ENCODE assay signal across 1 cellular context in the genomic region with DNA sequence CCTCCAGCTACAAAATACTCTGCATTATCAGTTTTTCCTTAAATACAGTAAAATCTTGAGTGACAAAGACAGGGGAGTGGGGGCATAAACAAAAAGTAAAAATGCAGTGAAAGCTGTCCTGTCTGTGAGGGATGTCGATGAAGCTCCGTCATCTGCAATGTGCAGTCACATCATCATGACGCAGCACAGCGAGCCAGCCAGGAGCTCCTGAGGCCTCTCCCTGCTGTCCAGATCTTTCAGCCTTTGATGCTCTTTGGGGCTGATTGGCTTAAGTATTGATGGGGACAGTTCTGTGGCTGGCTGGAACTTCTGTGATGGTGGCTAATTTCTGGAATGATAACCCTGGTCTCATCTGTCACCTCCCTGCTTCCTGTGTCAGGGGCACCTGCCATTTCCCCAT.
TF ChIP-seq lines count a peak whose summit lies in the region.

No MANE protein-coding gene starts in this region.

TF ChIP-seq in HepG2, 621 proteins besides CTCF, POLR2A, EP300 and RAD21:
- TF ChIP-seq, protein P1, sequence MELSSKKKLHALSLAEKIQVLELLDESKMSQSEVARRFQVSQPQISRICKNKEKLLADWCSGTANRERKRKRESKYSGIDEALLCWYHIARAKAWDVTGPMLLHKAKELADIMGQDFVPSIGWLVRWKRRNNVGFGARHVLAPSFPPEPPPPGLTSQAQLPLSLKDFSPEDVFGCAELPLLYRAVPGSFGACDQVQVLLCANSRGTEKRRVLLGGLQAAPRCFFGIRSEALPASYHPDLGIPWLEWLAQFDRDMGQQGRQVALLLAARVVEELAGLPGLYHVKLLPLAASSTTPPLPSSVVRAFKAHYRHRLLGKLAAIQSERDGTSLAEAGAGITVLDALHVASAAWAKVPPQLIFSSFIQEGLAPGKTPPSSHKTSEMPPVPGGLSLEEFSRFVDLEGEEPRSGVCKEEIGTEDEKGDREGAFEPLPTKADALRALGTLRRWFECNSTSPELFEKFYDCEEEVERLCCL (CRISPR knock-in tag; IDR thresholded peaks at IDR 0.05; ENCODE audit: borderline replicate concordance) = no peak
- TF ChIP-seq ZSCAN25 (CRISPR knock-in tag; IDR thresholded peaks at IDR 0.05) (no peak), ZNF317 (CRISPR knock-in tag; IDR thresholded peaks at IDR 0.05) (no peak), PHF8 (CRISPR knock-in tag; IDR thresholded peaks at IDR 0.05) (no peak), BRD4 (CRISPR knock-in tag; IDR thresholded peaks at IDR 0.05) (no peak), SALL1 (CRISPR knock-in tag; IDR thresholded peaks at IDR 0.05) (no peak), ZNF777 (CRISPR knock-in tag; IDR thresholded peaks at IDR 0.05) (no peak), SIN3B (IDR thresholded peaks at IDR 0.05; ENCODE audit: low read length) (no peak), ZBTB7B (CRISPR knock-in tag; IDR thresholded peaks at IDR 0.05) (no peak), EZH2 (conservative IDR thresholded peaks at IDR 0.05; ENCODE audit: low read depth, low read length) (no peak), ETV6 (CRISPR knock-in tag; conservative IDR thresholded peaks at IDR 0.05) (no peak), SCMH1 (CRISPR knock-in tag; IDR thresholded peaks at IDR 0.05; ENCODE audit: borderline replicate concordance) (no peak)
- TF ChIP-seq, protein P2, sequence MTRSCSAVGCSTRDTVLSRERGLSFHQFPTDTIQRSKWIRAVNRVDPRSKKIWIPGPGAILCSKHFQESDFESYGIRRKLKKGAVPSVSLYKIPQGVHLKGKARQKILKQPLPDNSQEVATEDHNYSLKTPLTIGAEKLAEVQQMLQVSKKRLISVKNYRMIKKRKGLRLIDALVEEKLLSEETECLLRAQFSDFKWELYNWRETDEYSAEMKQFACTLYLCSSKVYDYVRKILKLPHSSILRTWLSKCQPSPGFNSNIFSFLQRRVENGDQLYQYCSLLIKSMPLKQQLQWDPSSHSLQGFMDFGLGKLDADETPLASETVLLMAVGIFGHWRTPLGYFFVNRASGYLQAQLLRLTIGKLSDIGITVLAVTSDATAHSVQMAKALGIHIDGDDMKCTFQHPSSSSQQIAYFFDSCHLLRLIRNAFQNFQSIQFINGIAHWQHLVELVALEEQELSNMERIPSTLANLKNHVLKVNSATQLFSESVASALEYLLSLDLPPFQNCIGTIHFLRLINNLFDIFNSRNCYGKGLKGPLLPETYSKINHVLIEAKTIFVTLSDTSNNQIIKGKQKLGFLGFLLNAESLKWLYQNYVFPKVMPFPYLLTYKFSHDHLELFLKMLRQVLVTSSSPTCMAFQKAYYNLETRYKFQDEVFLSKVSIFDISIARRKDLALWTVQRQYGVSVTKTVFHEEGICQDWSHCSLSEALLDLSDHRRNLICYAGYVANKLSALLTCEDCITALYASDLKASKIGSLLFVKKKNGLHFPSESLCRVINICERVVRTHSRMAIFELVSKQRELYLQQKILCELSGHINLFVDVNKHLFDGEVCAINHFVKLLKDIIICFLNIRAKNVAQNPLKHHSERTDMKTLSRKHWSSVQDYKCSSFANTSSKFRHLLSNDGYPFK (CRISPR knock-in tag; IDR thresholded peaks at IDR 0.05; ENCODE audit: borderline replicate concordance) = no peak
- TF ChIP-seq, protein P3, sequence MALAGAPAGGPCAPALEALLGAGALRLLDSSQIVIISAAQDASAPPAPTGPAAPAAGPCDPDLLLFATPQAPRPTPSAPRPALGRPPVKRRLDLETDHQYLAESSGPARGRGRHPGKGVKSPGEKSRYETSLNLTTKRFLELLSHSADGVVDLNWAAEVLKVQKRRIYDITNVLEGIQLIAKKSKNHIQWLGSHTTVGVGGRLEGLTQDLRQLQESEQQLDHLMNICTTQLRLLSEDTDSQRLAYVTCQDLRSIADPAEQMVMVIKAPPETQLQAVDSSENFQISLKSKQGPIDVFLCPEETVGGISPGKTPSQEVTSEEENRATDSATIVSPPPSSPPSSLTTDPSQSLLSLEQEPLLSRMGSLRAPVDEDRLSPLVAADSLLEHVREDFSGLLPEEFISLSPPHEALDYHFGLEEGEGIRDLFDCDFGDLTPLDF (CRISPR knock-in tag; IDR thresholded peaks at IDR 0.05) = no peak
- TF ChIP-seq, protein P4, sequence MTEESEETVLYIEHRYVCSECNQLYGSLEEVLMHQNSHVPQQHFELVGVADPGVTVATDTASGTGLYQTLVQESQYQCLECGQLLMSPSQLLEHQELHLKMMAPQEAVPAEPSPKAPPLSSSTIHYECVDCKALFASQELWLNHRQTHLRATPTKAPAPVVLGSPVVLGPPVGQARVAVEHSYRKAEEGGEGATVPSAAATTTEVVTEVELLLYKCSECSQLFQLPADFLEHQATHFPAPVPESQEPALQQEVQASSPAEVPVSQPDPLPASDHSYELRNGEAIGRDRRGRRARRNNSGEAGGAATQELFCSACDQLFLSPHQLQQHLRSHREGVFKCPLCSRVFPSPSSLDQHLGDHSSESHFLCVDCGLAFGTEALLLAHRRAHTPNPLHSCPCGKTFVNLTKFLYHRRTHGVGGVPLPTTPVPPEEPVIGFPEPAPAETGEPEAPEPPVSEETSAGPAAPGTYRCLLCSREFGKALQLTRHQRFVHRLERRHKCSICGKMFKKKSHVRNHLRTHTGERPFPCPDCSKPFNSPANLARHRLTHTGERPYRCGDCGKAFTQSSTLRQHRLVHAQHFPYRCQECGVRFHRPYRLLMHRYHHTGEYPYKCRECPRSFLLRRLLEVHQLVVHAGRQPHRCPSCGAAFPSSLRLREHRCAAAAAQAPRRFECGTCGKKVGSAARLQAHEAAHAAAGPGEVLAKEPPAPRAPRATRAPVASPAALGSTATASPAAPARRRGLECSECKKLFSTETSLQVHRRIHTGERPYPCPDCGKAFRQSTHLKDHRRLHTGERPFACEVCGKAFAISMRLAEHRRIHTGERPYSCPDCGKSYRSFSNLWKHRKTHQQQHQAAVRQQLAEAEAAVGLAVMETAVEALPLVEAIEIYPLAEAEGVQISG (CRISPR knock-in tag; IDR thresholded peaks at IDR 0.05) = no peak
- TF ChIP-seq, protein P5, sequence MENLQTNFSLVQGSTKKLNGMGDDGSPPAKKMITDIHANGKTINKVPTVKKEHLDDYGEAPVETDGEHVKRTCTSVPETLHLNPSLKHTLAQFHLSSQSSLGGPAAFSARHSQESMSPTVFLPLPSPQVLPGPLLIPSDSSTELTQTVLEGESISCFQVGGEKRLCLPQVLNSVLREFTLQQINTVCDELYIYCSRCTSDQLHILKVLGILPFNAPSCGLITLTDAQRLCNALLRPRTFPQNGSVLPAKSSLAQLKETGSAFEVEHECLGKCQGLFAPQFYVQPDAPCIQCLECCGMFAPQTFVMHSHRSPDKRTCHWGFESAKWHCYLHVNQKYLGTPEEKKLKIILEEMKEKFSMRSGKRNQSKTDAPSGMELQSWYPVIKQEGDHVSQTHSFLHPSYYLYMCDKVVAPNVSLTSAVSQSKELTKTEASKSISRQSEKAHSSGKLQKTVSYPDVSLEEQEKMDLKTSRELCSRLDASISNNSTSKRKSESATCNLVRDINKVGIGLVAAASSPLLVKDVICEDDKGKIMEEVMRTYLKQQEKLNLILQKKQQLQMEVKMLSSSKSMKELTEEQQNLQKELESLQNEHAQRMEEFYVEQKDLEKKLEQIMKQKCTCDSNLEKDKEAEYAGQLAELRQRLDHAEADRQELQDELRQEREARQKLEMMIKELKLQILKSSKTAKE (CRISPR knock-in tag; IDR thresholded peaks at IDR 0.05; ENCODE audit: borderline replicate concordance) = no peak
- TF ChIP-seq, protein P6, sequence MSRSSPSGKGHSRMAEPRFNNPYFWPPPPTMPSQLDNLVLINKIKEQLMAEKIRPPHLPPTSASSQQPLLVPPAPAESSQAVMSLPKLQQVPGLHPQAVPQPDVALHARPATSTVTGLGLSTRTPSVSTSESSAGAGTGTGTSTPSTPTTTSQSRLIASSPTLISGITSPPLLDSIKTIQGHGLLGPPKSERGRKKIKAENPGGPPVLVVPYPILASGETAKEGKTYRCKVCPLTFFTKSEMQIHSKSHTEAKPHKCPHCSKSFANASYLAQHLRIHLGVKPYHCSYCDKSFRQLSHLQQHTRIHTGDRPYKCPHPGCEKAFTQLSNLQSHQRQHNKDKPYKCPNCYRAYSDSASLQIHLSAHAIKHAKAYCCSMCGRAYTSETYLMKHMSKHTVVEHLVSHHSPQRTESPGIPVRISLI (CRISPR knock-in tag; IDR thresholded peaks at IDR 0.05; ENCODE audit: borderline replicate concordance) = no peak
- TF ChIP-seq, protein P7, sequence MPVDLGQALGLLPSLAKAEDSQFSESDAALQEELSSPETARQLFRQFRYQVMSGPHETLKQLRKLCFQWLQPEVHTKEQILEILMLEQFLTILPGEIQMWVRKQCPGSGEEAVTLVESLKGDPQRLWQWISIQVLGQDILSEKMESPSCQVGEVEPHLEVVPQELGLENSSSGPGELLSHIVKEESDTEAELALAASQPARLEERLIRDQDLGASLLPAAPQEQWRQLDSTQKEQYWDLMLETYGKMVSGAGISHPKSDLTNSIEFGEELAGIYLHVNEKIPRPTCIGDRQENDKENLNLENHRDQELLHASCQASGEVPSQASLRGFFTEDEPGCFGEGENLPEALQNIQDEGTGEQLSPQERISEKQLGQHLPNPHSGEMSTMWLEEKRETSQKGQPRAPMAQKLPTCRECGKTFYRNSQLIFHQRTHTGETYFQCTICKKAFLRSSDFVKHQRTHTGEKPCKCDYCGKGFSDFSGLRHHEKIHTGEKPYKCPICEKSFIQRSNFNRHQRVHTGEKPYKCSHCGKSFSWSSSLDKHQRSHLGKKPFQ (CRISPR knock-in tag; IDR thresholded peaks at IDR 0.05; ENCODE audit: insufficient replicate concordance) = no peak
- TF ChIP-seq, protein P8, sequence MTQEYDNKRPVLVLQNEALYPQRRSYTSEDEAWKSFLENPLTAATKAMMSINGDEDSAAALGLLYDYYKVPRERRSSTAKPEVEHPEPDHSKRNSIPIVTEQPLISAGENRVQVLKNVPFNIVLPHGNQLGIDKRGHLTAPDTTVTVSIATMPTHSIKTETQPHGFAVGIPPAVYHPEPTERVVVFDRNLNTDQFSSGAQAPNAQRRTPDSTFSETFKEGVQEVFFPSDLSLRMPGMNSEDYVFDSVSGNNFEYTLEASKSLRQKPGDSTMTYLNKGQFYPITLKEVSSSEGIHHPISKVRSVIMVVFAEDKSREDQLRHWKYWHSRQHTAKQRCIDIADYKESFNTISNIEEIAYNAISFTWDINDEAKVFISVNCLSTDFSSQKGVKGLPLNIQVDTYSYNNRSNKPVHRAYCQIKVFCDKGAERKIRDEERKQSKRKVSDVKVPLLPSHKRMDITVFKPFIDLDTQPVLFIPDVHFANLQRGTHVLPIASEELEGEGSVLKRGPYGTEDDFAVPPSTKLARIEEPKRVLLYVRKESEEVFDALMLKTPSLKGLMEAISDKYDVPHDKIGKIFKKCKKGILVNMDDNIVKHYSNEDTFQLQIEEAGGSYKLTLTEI (CRISPR knock-in tag; conservative IDR thresholded peaks at IDR 0.05) = no peak
